ENCODE assay signal across 16 cellular contexts in the genomic region with DNA sequence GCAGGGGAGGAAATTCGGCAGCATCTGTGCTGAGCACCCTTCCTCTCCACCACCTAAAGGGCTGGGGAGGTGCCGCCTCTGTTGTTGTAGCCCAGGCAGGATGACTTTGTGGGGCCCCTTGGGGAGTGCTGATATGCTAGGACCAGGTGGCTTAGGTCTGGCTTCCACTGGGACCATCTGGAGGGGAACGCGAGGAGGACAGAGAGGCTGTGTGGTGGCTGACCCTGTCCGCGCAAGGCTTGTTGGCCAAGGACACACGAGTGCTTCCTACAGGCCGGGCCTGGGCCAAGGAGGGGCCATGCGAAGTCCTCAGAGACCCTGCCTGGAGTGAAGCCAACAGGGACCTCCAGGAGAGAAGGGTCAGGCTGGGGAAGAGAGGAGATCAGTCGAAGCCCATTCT. TPM values are rescaled to one million over a fixed set of nuclear protein-coding genes. Genes with fewer than 3 reads are reported as not detected.
A peak's percentile ranks its signal among the peaks of the same experiment; 100 is the strongest.
DNase-seq lines count a peak whose midpoint lies in the region; ATAC-seq and TF ChIP-seq lines count a peak whose summit lies in the region.
"Had no signal": no experiment of that assay in that cellular context is flagged by ENCODE, and none has a peak within 500 bp of the region (broad histone marks: within the 10 kb centered on the region; RNA-seq: fewer than 3 reads in every experiment).

No MANE protein-coding gene starts in this region.

- peaks cover 54% of the 10 kb centered on the region for H3K4me1 Mint-ChIP-seq in endothelial cell (ENCODE audit: unreplicated experiment)

- H4K8ac ChIP-seq in neuronal stem cell (ENCODE audit: low read depth, low read length) (no peak overlapping the region), mesendoderm (ENCODE audit: low read depth, low read length) (no peak overlapping the region)

- no peak overlapping the region for H3K14ac ChIP-seq in neuronal stem cell (ENCODE audit: low read length)

- peak overlapping the region; percentile 71 for H3K27ac ChIP-seq in left ventricle myocardium inferior (replicated peaks)
- H3K27ac ChIP-seq in neuronal stem cell (replicated peaks; ENCODE audit: low read length): no peak overlapping the region
- peak overlapping the region; percentile 72 to 76 (median 74) for H3K27ac ChIP-seq in upper lobe of left lung
- no peak overlapping the region for H3K27ac ChIP-seq in mesendoderm (ENCODE audit: low read depth, low read length)
- H3K27ac ChIP-seq: KMS-11 had no signal

- H2AK5ac ChIP-seq in neuronal stem cell (ENCODE audit: low read depth, low read length) (peak overlapping the region; percentile 40), mesendoderm (ENCODE audit: low read length) (no peak overlapping the region)

- no CpG with 5 or more reads among the region's 10 CpGs for WGBS in neuronal stem cell (ENCODE audit: extremely low coverage in 2 of 2, insufficient read length in 2 of 2, insufficient replicate concordance in 1 of 2), 2 donors
- 82 to 83% methylated on average over 9 to 10 of the region's 10 CpGs for WGBS in upper lobe of left lung, 2 donors
- no CpG with 5 or more reads among the region's 10 CpGs for WGBS in mesendoderm (ENCODE audit: extremely low coverage, insufficient coverage, low lambda C conversion rate)

- H3K4me1 ChIP-seq in left ventricle myocardium inferior: peaks cover 72% of the 10 kb centered on the region
- H3K4me1 ChIP-seq in neuronal stem cell (ENCODE audit: control insufficient read depth in 2 of 2, insufficient read depth in 1 of 2, low read depth in 1 of 2, low read length in 2 of 2): peaks cover 0 to 2% of the 10 kb centered on the region in 2 donors
- peaks cover 27 to 35% (median 33%) of the 10 kb centered on the region in 4 donors for H3K4me1 ChIP-seq in upper lobe of left lung
- peaks cover 2% of the 10 kb centered on the region for H3K4me1 ChIP-seq in mesendoderm (ENCODE audit: control insufficient read depth, low read depth, low read length)

- H3K4me2 ChIP-seq in neuronal stem cell (ENCODE audit: insufficient read depth, low read length, poor library complexity, severe bottlenecking) (no peak overlapping the region), mesendoderm (ENCODE audit: low read length) (no peak overlapping the region)
- H3K4me2 ChIP-seq: GM23338, KMS-11 had no signal

- H2BK120ac ChIP-seq in neuronal stem cell (ENCODE audit: low read depth, low read length) (no peak overlapping the region), mesendoderm (ENCODE audit: low read depth, low read length) (no peak overlapping the region)

- H2BK15ac ChIP-seq in neuronal stem cell (ENCODE audit: low read length) (peak overlapping the region; percentile 3), mesendoderm (replicated peaks; ENCODE audit: low read depth) (no peak overlapping the region)

- H3K4ac ChIP-seq in neuronal stem cell (ENCODE audit: low read length) (no peak overlapping the region), mesendoderm (ENCODE audit: low read depth, low read length) (no peak overlapping the region)

- no peaks in the 10 kb centered on the region for H3K9me3 ChIP-seq in left ventricle myocardium inferior (replicated peaks)
- H3K9me3 ChIP-seq in neuronal stem cell (replicated peaks in 1 of 2; ENCODE audit: control insufficient read depth in 2 of 2, insufficient read depth in 1 of 2, low read depth in 1 of 2, low read length in 2 of 2): no peaks in the 10 kb centered on the region
- H3K9me3 ChIP-seq in upper lobe of left lung: no peaks in the 10 kb centered on the region

- no peaks in the 10 kb centered on the region for H3K79me2 ChIP-seq in mesendoderm (ENCODE audit: control insufficient read depth, insufficient read depth, low read length)

- H3K27ac Mint-ChIP-seq in endothelial cell (ENCODE audit: unreplicated experiment): peak overlapping the region; percentile 73
- H3K27ac Mint-ChIP-seq: GM23338 had no signal

- H2BK12ac ChIP-seq in neuronal stem cell (ENCODE audit: low read length): no peak overlapping the region

- H4K5ac ChIP-seq in mesendoderm (ENCODE audit: low read length): no peak overlapping the region

- H3K36me3 Mint-ChIP-seq in endothelial cell (ENCODE audit: low read depth, unreplicated experiment): peaks cover 12% of the 10 kb centered on the region

- no peak overlapping the region for H4K91ac ChIP-seq in neuronal stem cell (ENCODE audit: low read depth, low read length, poor library complexity)

- TF ChIP-seq CTCF in left ventricle myocardium inferior (IDR thresholded peaks at IDR 0.05; ENCODE audit: borderline replicate concordance) (no peak), endothelial cell (IDR thresholded peaks at IDR 0.05; ENCODE audit: unreplicated experiment) (no peak), upper lobe of left lung (IDR thresholded peaks at IDR 0.05) (no peak)

- no peak overlapping the region for H3K56ac ChIP-seq in mesendoderm (ENCODE audit: low read length)

- peaks cover 12% of the 10 kb centered on the region for H3K27me3 Mint-ChIP-seq in endothelial cell (ENCODE audit: unreplicated experiment)

- no peak for TF ChIP-seq POLR2A in upper lobe of left lung (IDR thresholded peaks at IDR 0.05)

- no peak for TF ChIP-seq EP300 in upper lobe of left lung (IDR thresholded peaks at IDR 0.05)

- H2AFZ ChIP-seq in neuronal stem cell (ENCODE audit: low read length): no peak overlapping the region
- H2AFZ ChIP-seq: GM23338 had no signal

- H3K27me3 ChIP-seq in left ventricle myocardium inferior (ENCODE audit: low read depth): no peaks in the 10 kb centered on the region
- no peaks in the 10 kb centered on the region for H3K27me3 ChIP-seq in neuronal stem cell (ENCODE audit: control insufficient read depth in 3 of 3, insufficient read depth in 3 of 3, low read depth in 1 of 3, low read length in 3 of 3)
- no peaks in the 10 kb centered on the region for H3K27me3 ChIP-seq in upper lobe of left lung
- no peaks in the 10 kb centered on the region for H3K27me3 ChIP-seq in mesendoderm (ENCODE audit: insufficient read depth, low read length, poor library complexity)

- no peaks in the 10 kb centered on the region for H3K36me3 ChIP-seq in left ventricle myocardium inferior
- H3K36me3 ChIP-seq in neuronal stem cell (replicated peaks in 1 of 2; ENCODE audit: control insufficient read depth in 2 of 2, insufficient read depth in 2 of 2, low read length in 2 of 2): no peaks in the 10 kb centered on the region
- no peaks in the 10 kb centered on the region for H3K36me3 ChIP-seq in upper lobe of left lung
- H3K36me3 ChIP-seq in mesendoderm (ENCODE audit: control insufficient read depth, insufficient read depth, low read length): no peaks in the 10 kb centered on the region

- H3K23ac ChIP-seq in neuronal stem cell (ENCODE audit: low read depth, low read length, poor library complexity) (peak overlapping the region; percentile 44), mesendoderm (ENCODE audit: low read length) (no peak overlapping the region)

- H3K9ac ChIP-seq in neuronal stem cell (ENCODE audit: low read depth, low read length, poor library complexity) (no peak overlapping the region), mesendoderm (ENCODE audit: low read length) (no peak overlapping the region)
- H3K9ac ChIP-seq: KMS-11 had no signal

- no peak overlapping the region for H3K4me3 ChIP-seq in left ventricle myocardium inferior
- no peak overlapping the region for H3K4me3 ChIP-seq in neuronal stem cell (ENCODE audit: low read length in 2 of 2)
- H3K4me3 ChIP-seq in upper lobe of left lung: no peak overlapping the region
- H3K4me3 ChIP-seq in mesendoderm (ENCODE audit: low read length): no peak overlapping the region
- H3K4me3 ChIP-seq: GM12878, GM23338 had no signal

- H3K79me1 ChIP-seq in neuronal stem cell (ENCODE audit: low read depth, low read length): no peaks in the 10 kb centered on the region
- H3K79me1 ChIP-seq in mesendoderm (ENCODE audit: low read length): no peaks in the 10 kb centered on the region

- H2BK5ac ChIP-seq in neuronal stem cell (ENCODE audit: low read length): no peak overlapping the region
- H2BK5ac ChIP-seq in mesendoderm (ENCODE audit: low read length): no peak overlapping the region

- ATAC-seq in left ventricle myocardium superior (no peak), upper lobe of left lung (ENCODE audit: low FRiP score in 2 of 2) (no peak), GM21576 (IDR thresholded peaks at IDR 0.05; ENCODE audit: unreplicated experiment) (no peak)
- ATAC-seq: GM12878, GM23338, Panc1 had no signal

- H3K18ac ChIP-seq in neuronal stem cell (ENCODE audit: low read length): peak overlapping the region; percentile 7
- H3K18ac ChIP-seq in mesendoderm (ENCODE audit: low read length): no peak overlapping the region

- H3K4me3 Mint-ChIP-seq in endothelial cell (ENCODE audit: unreplicated experiment): no peak overlapping the region
- H3K4me3 Mint-ChIP-seq: GM23338 had no signal

- DNase-seq in left ventricle myocardium inferior (no peak), left ventricle myocardium superior (no peak), endothelial cell (ENCODE audit: low spot score) (no peak), neuronal stem cell (ENCODE audit: low spot score) (no peak), upper lobe of left lung (peak in 1 of 2 donors; percentile 15), HK-2 (ENCODE audit: unreplicated experiment) (no peak), mesendoderm (no peak)
- DNase-seq: DND-41, GDM1, NCI-H1092, NCI-H2227 treated with DMSO at 0.1 percent for 48 hours had no signal

- H3K9me3 Mint-ChIP-seq in endothelial cell (ENCODE audit: unreplicated experiment): no peaks in the 10 kb centered on the region

- intact Hi-C loops in left ventricle myocardium inferior (cut with micrococcal nuclease): no loop called here
- intact Hi-C loops in left ventricle myocardium superior (cut with micrococcal nuclease): no loop called here

RNA-seq across cellular contexts. Expression of a gene that starts 9.9 kb away (rescaled TPM):
- total RNA-seq in left ventricle myocardium inferior (77.2 TPM), left ventricle myocardium superior (63.4 TPM), endothelial cell (ENCODE audit: unreplicated experiment) (105 TPM), upper lobe of left lung (100 to 1,000 TPM; 101 to 233 (median 168) TPM)
- 12.6 TPM for polyA plus RNA-seq in neuronal stem cell (2013, experiment 1 of 2)
- 13.2 TPM for polyA plus RNA-seq in neuronal stem cell (2013, experiment 2 of 2)
- 7.5 TPM for polyA plus RNA-seq in mesendoderm (2013, experiment 1 of 2)
- polyA plus RNA-seq in mesendoderm (2013, experiment 2 of 2): 6.9 TPM

RNA-seq across cellular contexts. Expression of a gene that starts 50.5 kb away (rescaled TPM):
- total RNA-seq in left ventricle myocardium inferior (0.77 TPM), left ventricle myocardium superior (0.67 TPM), endothelial cell (ENCODE audit: unreplicated experiment) (4.9 TPM), upper lobe of left lung (10 to 100 TPM in 3 of 6 donors, 1 to 10 TPM in 3; 3.7 to 13.0 (median 7.9) TPM)
- 0.14 TPM for polyA plus RNA-seq in neuronal stem cell (2013, experiment 1 of 2)
- polyA plus RNA-seq in neuronal stem cell (2013, experiment 2 of 2): 0.10 TPM
- polyA plus RNA-seq in mesendoderm (2013, experiment 1 of 2): 0.32 TPM
- 0.28 TPM for polyA plus RNA-seq in mesendoderm (2013, experiment 2 of 2)

Comparison
In these comparisons a context has a peak if more than half of its experiments do, and no peak if none do; other contexts are left out.
1. H3K27ac ChIP-seq: peak in left ventricle myocardium inferior (single experiment) and upper lobe of left lung (4 of 4); none in neuronal stem cell (single experiment) and mesendoderm (single experiment).